Comparison of ENCODE assay signal across 10 cellular contexts in genomic region chr7:102912742-102913141, GRCh38.
A peak's percentile ranks its signal among the peaks of the same experiment; 100 is the strongest.
DNase-seq lines count a peak whose midpoint lies in the region; ATAC-seq lines count a peak whose summit lies in the region.
"Had no signal": no experiment of that assay in that cellular context is flagged by ENCODE, and none has a peak within 500 bp of the region (broad histone marks: within the 10 kb centered on the region; RNA-seq: fewer than 3 reads in every experiment).

Gene LRRC17 (plus strand): TSS chr7:102913000. CDS start chr7:102933914, 20,914 bp downstream.

- DNase-seq in AG20443 (ENCODE audit: low spot score) (peak; percentile 29), NCI-H1436 (lab: John Stamatoyannopoulos, UW) (peak; percentile 64), brain pericyte (ENCODE audit: low read depth, low spot score) (peak; percentile 79), midbrain (lab: John Stamatoyannopoulos, UW) (peak; percentile 5)
- DNase-seq: amygdala; stimulated activated CD4-positive, alpha-beta T cell treated with anti-CD3 and anti-CD28 coated beads, Interleukin-2, amount 100 ng/mL, for 24 hours had no signal

- ATAC-seq in HG03469 (IDR thresholded peaks at IDR 0.05; ENCODE audit: unreplicated experiment) (no peak), GM18858 (IDR thresholded peaks at IDR 0.05; ENCODE audit: unreplicated experiment) (no peak), GM18517 (IDR thresholded peaks at IDR 0.05; ENCODE audit: unreplicated experiment) (no peak), GM21717 (IDR thresholded peaks at IDR 0.05; ENCODE audit: unreplicated experiment) (no peak)

Comparison
In these comparisons a context has a peak if more than half of its experiments do, and no peak if none do; other contexts are left out.
1. DNase-seq: peak in every context shown above with its lines; median percentile 79 in brain pericyte; 64 in NCI-H1436; 29 in AG20443; 5 in midbrain.